ENCODE assay signal across 8 cellular contexts in the genomic region with DNA sequence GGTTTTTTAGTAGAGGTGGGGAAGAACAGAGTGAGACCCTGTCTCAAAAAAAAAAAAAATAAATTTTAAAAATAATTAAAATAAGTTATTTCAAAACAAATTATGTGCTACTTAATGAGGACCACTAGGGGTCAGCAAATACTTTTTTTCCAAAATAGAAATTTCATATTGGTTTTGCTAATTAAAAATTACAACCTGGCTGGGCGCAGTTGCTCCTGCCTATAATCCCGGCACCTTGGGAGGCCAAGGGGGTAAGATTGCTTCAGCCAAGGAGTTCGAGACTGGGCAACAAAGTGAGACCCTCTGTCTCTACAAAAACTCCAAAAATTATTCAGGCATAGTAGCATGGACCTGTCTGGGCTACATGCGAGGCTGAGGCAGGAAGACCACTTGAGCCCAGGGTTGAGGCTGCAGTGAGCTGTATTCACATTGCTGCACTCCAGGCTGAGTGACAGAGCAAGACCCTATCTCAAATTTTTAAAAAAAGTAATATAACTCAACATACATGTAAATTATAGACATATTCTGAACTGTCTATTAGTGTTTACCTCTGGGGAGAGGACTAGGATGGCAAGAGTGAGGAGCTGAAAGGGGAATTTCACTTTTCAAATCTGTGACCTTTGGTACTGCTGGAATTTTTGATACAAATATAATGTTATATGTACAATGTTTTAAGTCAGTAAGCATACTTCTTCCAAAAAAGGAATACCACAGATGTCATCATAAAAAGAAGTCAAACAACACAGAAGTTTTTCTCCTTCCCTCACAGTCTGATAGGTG. TPM values are rescaled to one million over a fixed set of nuclear protein-coding genes. Genes with fewer than 3 reads are reported as not detected.
DNase-seq lines count a peak whose midpoint lies in the region; ATAC-seq and TF ChIP-seq lines count a peak whose summit lies in the region.

No MANE protein-coding gene starts in this region.

- H3K27ac ChIP-seq in IMR-90 (ENCODE audit: insufficient read depth, low read length): no peak overlapping the region
- no peak overlapping the region for H3K27ac ChIP-seq in left lung

- peak; percentile 57 for TF ChIP-seq RAD21 in IMR-90 (IDR thresholded peaks at IDR 0.05; ENCODE audit: low read length)

- H3K27me3 ChIP-seq in IMR-90 (ENCODE audit: control insufficient read depth, insufficient read depth, low read length): peaks cover 31% of the 10 kb centered on the region
- peaks cover 7 to 62% of the 10 kb centered on the region in 2 donors for H3K27me3 ChIP-seq in left lung

- H4K20me1 ChIP-seq in IMR-90 (ENCODE audit: insufficient read depth, low read length): no peaks in the 10 kb centered on the region

- no peak overlapping the region for H4K5ac ChIP-seq in IMR-90 (ENCODE audit: low read depth, low read length)

- BruUV-seq in IMR-90 (replicated peaks; lab: Mats Ljungman, UMichigan): no TSS peak

- no peak overlapping the region for H3K23ac ChIP-seq in IMR-90 (ENCODE audit: low read depth, low read length)

- peak overlapping the region; percentile 58 for H2AFZ ChIP-seq in IMR-90 (replicated peaks; ENCODE audit: low read length, poor library complexity)

- H3K9me1 ChIP-seq in IMR-90 (ENCODE audit: insufficient read depth, low read length): no peaks in the 10 kb centered on the region

- no CpG with 5 or more reads among the region's 4 CpGs for WGBS in IMR-90 (ENCODE audit: extremely low coverage in 2 of 2, insufficient read length in 1 of 2), 2 experiments

- no peak for TF ChIP-seq POLR2A in IMR-90 (IDR thresholded peaks at IDR 0.05; ENCODE audit: low read depth, low read length)

- no peak overlapping the region for H4K8ac ChIP-seq in IMR-90 (ENCODE audit: low read depth in 2 of 2, low read length in 2 of 2)

- peak overlapping the region; percentile 50 for H2AK9ac ChIP-seq in IMR-90 (replicated peaks; ENCODE audit: low read depth, low read length, poor library complexity)

- H3K36me3 ChIP-seq in IMR-90 (ENCODE audit: control insufficient read depth, insufficient read depth, low read length) (no peaks in the 10 kb centered on the region), left lung (no peaks in the 10 kb centered on the region)

- no peak overlapping the region for H3K18ac ChIP-seq in IMR-90 (ENCODE audit: low read depth, low read length)

- no peak overlapping the region for H3K56ac ChIP-seq in IMR-90 (ENCODE audit: extremely low read depth, insufficient read depth, low read length)

- dilution Hi-C loops in IMR-90 (cut with HindIII; ENCODE audit: low sequenced_read_pairs, unreplicated experiment): no loop called here

- CTCF ChIA-PET in IMR-90 (lab: Yijun Ruan, JAX): interaction anchor here (1.2 to 2.1 kb wide), 2 partner anchors 65 to 88 kb away, joined by 4 to 6 read pairs; no protein-coding TSS in a partner anchor

- intact Hi-C loops in IMR-90 (cut with micrococcal nuclease) (loop anchor here (1.0 kb wide), 1 partner anchor 65 kb away; no protein-coding TSS in a partner anchor), left lung (cut with DNase I) (no loop called here)

- no peak overlapping the region for H3K14ac ChIP-seq in IMR-90 (replicated peaks; ENCODE audit: low read depth, low read length)

- no peak overlapping the region for H2BK5ac ChIP-seq in IMR-90 (ENCODE audit: low read depth, low read length, poor library complexity, severe bottlenecking)

- H3K79me1 ChIP-seq in IMR-90 (ENCODE audit: low read depth in 1 of 2, low read length in 2 of 2): no peaks in the 10 kb centered on the region

- in situ Hi-C loops in IMR-90 (cut with MboI; ENCODE audit: low sequenced_read_pairs): loop anchor here (5.0 kb wide), 1 partner anchor 68 kb away; no protein-coding TSS in a partner anchor

- no peak overlapping the region for H2BK15ac ChIP-seq in IMR-90 (ENCODE audit: low read depth, low read length)

- ATAC-seq in IMR-90 (ENCODE audit: low read depth) (peak; percentile 48; the same call in 1 of the 2 replicates), left lung (peak; percentile 70), GM21423 (IDR thresholded peaks at IDR 0.05; ENCODE audit: unreplicated experiment) (no peak), HG02642 (IDR thresholded peaks at IDR 0.05; ENCODE audit: poor library complexity, unreplicated experiment) (no peak)

- H3K4me3 ChIP-seq in IMR-90 (ENCODE audit: insufficient read depth, low read depth, low read length) (no peak overlapping the region), left lung (no peak overlapping the region)

- no peak overlapping the region for H2BK20ac ChIP-seq in IMR-90 (ENCODE audit: low read depth, low read length)

- no peak overlapping the region for H3K9ac ChIP-seq in IMR-90 (ENCODE audit: low read depth, low read length)

- H3K4ac ChIP-seq in IMR-90 (ENCODE audit: low read depth, low read length): no peak overlapping the region

- no peak overlapping the region; the same call in 1 of the 2 replicates for H2AK5ac ChIP-seq in IMR-90 (ENCODE audit: low read depth, low read length)

- POLR2A ChIA-PET in IMR-90 (lab: Charles Lee; ENCODE audit: unreplicated experiment): no interaction called here

- no peaks in the 10 kb centered on the region for H3K9me3 ChIP-seq in IMR-90 (ENCODE audit: control insufficient read depth, insufficient read depth, low read length)
- no peaks in the 10 kb centered on the region for H3K9me3 ChIP-seq in left lung

- no peak overlapping the region for H4K91ac ChIP-seq in IMR-90 (ENCODE audit: insufficient read depth, low read depth, low read length)

- peak; percentile 60 for TF ChIP-seq CTCF in IMR-90 (conservative IDR thresholded peaks at IDR 0.05; ENCODE audit: low read depth, low read length)
- peak; percentile 19 to 48 for TF ChIP-seq CTCF in left lung (IDR thresholded peaks at IDR 0.05)

- DNase-seq in COR-L47 (lab: John Stamatoyannopoulos, UW) (peak; percentile 31), IMR-90 (peak; percentile 44), amniotic stem cell (lab: John Stamatoyannopoulos, UW) (peak; percentile 9), left lung (no peak), MV-4-11 (lab: John Stamatoyannopoulos, UW) (no peak), NCI-H2107 treated with DMSO at 0.1 percent for 48 hours (lab: John Stamatoyannopoulos, UW; ENCODE audit: unreplicated experiment) (no peak)

- H2BK120ac ChIP-seq in IMR-90 (ENCODE audit: low read depth, low read length): no peak overlapping the region

- peak overlapping the region; percentile 33; the same call in 1 of the 2 replicates for H3K4me2 ChIP-seq in IMR-90 (ENCODE audit: low read depth, low read length)

- H3K4me1 ChIP-seq in IMR-90 (ENCODE audit: control insufficient read depth, insufficient read depth, low read length): no peaks in the 10 kb centered on the region
- no peaks in the 10 kb centered on the region for H3K4me1 ChIP-seq in left lung

TF ChIP-seq in IMR-90, 13 proteins besides CTCF, POLR2A, EP300 and RAD21:
- TF ChIP-seq CEBPB (IDR thresholded peaks at IDR 0.05; ENCODE audit: low read depth, low read length) (no peak), SMC3 (IDR thresholded peaks at IDR 0.05; ENCODE audit: low read depth, low read length) (peak; percentile 47), MAZ (IDR thresholded peaks at IDR 0.05; ENCODE audit: borderline replicate concordance, low read depth, low read length) (no peak), FOS (IDR thresholded peaks at IDR 0.05; ENCODE audit: low read depth, low read length) (no peak), CHD1 (IDR thresholded peaks at IDR 0.05; ENCODE audit: low read depth, low read length) (no peak), NFE2L2 (IDR thresholded peaks at IDR 0.05; ENCODE audit: low read depth, low read length) (no peak), BHLHE40 (IDR thresholded peaks at IDR 0.05; ENCODE audit: low read depth, low read length) (no peak), MXI1 (IDR thresholded peaks at IDR 0.05; ENCODE audit: borderline replicate concordance, low read depth, low read length) (no peak)

RNA-seq across cellular contexts. Expression of gene MEIOB, which starts 8.1 kb away (rescaled TPM):
- total RNA-seq in IMR-90 (2012; rRNA removed) (under 0.01 TPM in 1 of 2 replicates, not detected in the other), left lung (not detected)
- 0.14 TPM in 1 of 2 replicates, not detected in the other for polyA plus RNA-seq in IMR-90 (2012; rRNA removed)
- 0.04 TPM in 1 of 2 replicates, not detected in the other for polyA plus RNA-seq in IMR-90 (2012; cell fraction: cytosol; rRNA removed)
- 0.19 TPM in 1 of 2 replicates, not detected in the other for polyA plus RNA-seq in IMR-90 (2012; cell fraction: nucleus; rRNA removed; ENCODE audit: low replicate concordance)

RNA-seq across cellular contexts. Expression of gene FAHD1, which starts 36.9 kb away (rescaled TPM):
- total RNA-seq in IMR-90 (2012; rRNA removed) (85.8 and 85.9 TPM in 2 replicates), left lung (10 to 100 TPM; 20.9 to 22.4 TPM)
- 65.3 and 81.8 TPM in 2 replicates for polyA plus RNA-seq in IMR-90 (2012; rRNA removed)
- polyA plus RNA-seq in IMR-90 (2012; cell fraction: cytosol; rRNA removed): 98.5 and 99.7 TPM in 2 replicates
- polyA plus RNA-seq in IMR-90 (2012; cell fraction: nucleus; rRNA removed; ENCODE audit: low replicate concordance): 9.4 and 27.5 TPM in 2 replicates

RNA-seq across cellular contexts. Expression of gene HAGH, which starts 37.2 kb away (rescaled TPM):
- total RNA-seq in IMR-90 (2012; rRNA removed) (30.8 and 35.6 TPM in 2 replicates), left lung (10 to 100 TPM; 47.1 to 62.0 TPM)
- polyA plus RNA-seq in IMR-90 (2012; rRNA removed): 52.2 and 58.6 TPM in 2 replicates
- polyA plus RNA-seq in IMR-90 (2012; cell fraction: cytosol; rRNA removed): 60.1 and 99.4 TPM in 2 replicates
- polyA plus RNA-seq in IMR-90 (2012; cell fraction: nucleus; rRNA removed; ENCODE audit: low replicate concordance): 32.6 and 54.1 TPM in 2 replicates

RNA-seq across cellular contexts. Expression of gene HS3ST6, which starts 54.3 kb away (rescaled TPM):
- not detected in 2 replicates for total RNA-seq in IMR-90 (2012; rRNA removed)
- polyA plus RNA-seq in IMR-90 (2012; rRNA removed): not detected in 2 replicates
- polyA plus RNA-seq in IMR-90 (2012; cell fraction: cytosol; rRNA removed): not detected in 2 replicates
- not detected in 2 replicates for polyA plus RNA-seq in IMR-90 (2012; cell fraction: nucleus; rRNA removed; ENCODE audit: low replicate concordance)
- 1 to 10 TPM in 1 of 2 donors, not detected in 1; 1.4 TPM for total RNA-seq in left lung

Comparison
In these comparisons a context has a peak if more than half of its experiments do, and no peak if none do; other contexts are left out.
1. DNase-seq: peak in COR-L47 (single experiment), IMR-90 (single experiment) and amniotic stem cell (single experiment); none in left lung (0 of 2), MV-4-11 (single experiment) and NCI-H2107 treated with DMSO at 0.1 percent for 48 hours (single experiment).
2. ATAC-seq: peak in IMR-90 (single experiment) and left lung (single experiment); none in GM21423 (single experiment) and HG02642 (single experiment).